In the genomic region with DNA sequence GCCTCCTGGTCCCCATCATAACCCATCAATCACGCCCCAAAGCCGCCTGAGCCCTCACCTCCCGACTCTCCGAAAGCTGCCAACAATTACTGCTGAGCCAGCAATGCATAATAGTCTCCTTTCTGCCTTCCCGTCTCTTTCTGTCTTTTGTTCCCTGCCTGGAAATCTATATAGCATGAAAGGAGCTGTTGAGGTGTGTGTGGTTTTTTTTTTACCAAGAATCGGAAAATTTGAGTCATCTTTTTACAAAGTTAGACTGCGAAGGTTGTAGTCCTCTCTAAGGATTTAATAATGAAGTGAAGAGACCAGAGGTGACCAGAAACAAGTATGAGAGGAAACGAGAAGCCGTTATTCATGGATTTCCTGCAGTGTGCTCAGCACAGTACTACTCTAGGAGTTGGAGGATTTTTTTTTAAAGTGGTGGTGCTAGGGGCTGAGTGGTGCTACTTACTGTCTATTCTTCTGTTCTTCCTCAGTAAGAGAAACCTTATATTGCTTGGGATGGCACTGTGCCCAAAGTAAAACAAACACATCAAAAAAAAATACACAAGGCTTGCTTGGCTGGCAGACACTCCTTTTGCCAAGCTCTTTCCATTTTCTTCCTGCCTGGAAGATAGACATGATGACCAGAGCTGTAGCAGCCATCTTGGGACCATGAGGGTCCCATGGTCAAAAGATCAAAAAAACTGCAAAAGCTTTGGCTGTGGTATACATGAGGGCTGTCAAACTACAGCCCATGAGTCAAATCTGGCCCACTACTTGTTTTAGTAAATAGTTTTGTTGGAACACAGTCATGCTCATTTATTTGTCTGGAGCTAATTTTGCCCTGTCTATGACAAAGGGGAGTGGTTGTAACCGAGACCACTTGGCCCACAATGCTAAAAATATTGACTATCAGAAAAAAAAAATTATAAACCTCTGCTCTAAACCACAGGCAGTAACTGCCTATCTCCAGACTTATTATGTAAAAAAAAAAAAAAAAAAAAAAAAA, we compare ENCODE assay signal across 8 cellular contexts. TPM values are rescaled to one million over a fixed set of nuclear protein-coding genes. Genes with fewer than 3 reads are reported as not detected.
DNase-seq lines count a peak whose midpoint lies in the region; ATAC-seq and TF ChIP-seq lines count a peak whose summit lies in the region.

No MANE protein-coding gene starts in this region.

- H3K27ac ChIP-seq in upper lobe of right lung, result no peak overlapping the region

- H3K4me1 ChIP-seq in upper lobe of right lung, result no peaks in the 10 kb centered on the region

- peak in 1 of 2 donors; percentile 45 for DNase-seq in activated naive CD4-positive, alpha-beta T cell treated with anti-CD3 and anti-CD28 coated beads, Interleukin-2, amount 50 U/mL, for 72 hours (ENCODE audit: low spot score in 2 of 2)
- no peak for DNase-seq in activated naive CD4-positive, alpha-beta T cell treated with Interleukin-2 at 50 U/mL for 16 hours
- DNase-seq in activated T-cell treated with anti-CD3 and anti-CD28 coated beads, Interleukin-2, amount 50 U/mL, for 48 hours, result peak; percentile 50 to 52
- DNase-seq in left colon, result no peak
- no peak for DNase-seq in upper lobe of right lung
- DNase-seq in RKO (ENCODE audit: low spot score), result no peak
- no peak for DNase-seq in mucosa of gallbladder (ENCODE audit: low spot score)
- DNase-seq in foreskin melanocyte, result no peak

- no peak for TF ChIP-seq CTCF in upper lobe of right lung (IDR thresholded peaks at IDR 0.05)

- intact Hi-C loops in left colon (cut with DNase I, micrococcal nuclease), result loop anchor here in 1 of 2 donors (5.0 kb wide), 1 partner anchor 187 kb away; no protein-coding TSS in a partner anchor
- intact Hi-C loops in upper lobe of right lung (cut with DNase I), result no loop called here

- no peaks in the 10 kb centered on the region for H3K36me3 ChIP-seq in upper lobe of right lung

- peak overlapping the region; percentile 83 to 98 for H3K27ac Mint-ChIP-seq in activated naive CD4-positive, alpha-beta T cell treated with anti-CD3 and anti-CD28 coated beads, Interleukin-2, amount 50 U/mL, for 72 hours

- peak; percentile 72 to 78 for ATAC-seq in activated naive CD4-positive, alpha-beta T cell treated with anti-CD3 and anti-CD28 coated beads, Interleukin-2, amount 50 U/mL, for 72 hours
- ATAC-seq in left colon (peak; percentile 4), upper lobe of right lung (no peak)

- H3K4me3 ChIP-seq in upper lobe of right lung, result peak overlapping the region; percentile 23

- no peaks in the 10 kb centered on the region for H3K27me3 ChIP-seq in upper lobe of right lung

- H3K36me3 Mint-ChIP-seq in activated naive CD4-positive, alpha-beta T cell treated with anti-CD3 and anti-CD28 coated beads, Interleukin-2, amount 50 U/mL, for 72 hours, result no peaks in the 10 kb centered on the region

- no peaks in the 10 kb centered on the region for H3K9me3 Mint-ChIP-seq in activated naive CD4-positive, alpha-beta T cell treated with anti-CD3 and anti-CD28 coated beads, Interleukin-2, amount 50 U/mL, for 72 hours

- H3K9me3 ChIP-seq in upper lobe of right lung, result no peaks in the 10 kb centered on the region

RNA-seq across cellular contexts. Expression of gene ASB13, which starts 37.3 kb away (rescaled TPM):
- 10 to 100 TPM in 1 of 2 donors, under 1 TPM in 1; 0.41 to 14.3 TPM for total RNA-seq in activated naive CD4-positive, alpha-beta T cell treated with anti-CD3 and anti-CD28 coated beads, Interleukin-2, amount 50 U/mL, for 72 hours
- 10 to 100 TPM; 50.7 to 56.3 TPM for total RNA-seq in left colon
- total RNA-seq in upper lobe of right lung, result 23.0 TPM
- total RNA-seq in mucosa of gallbladder, result 37.3 TPM

RNA-seq across cellular contexts. Expression of gene TASOR2, which starts 55.5 kb away (rescaled TPM):
- 10 to 100 TPM; 44.9 to 54.9 TPM for total RNA-seq in activated naive CD4-positive, alpha-beta T cell treated with anti-CD3 and anti-CD28 coated beads, Interleukin-2, amount 50 U/mL, for 72 hours
- total RNA-seq in left colon, result 10 to 100 TPM; 43.1 to 53.2 TPM
- 63.7 TPM for total RNA-seq in upper lobe of right lung
- 48.5 TPM for total RNA-seq in mucosa of gallbladder

Comparison
In these comparisons a context has a peak if more than half of its experiments do, and no peak if none do; other contexts are left out.
1. DNase-seq: peak in activated T-cell treated with anti-CD3 and anti-CD28 coated beads, Interleukin-2, amount 50 U/mL, for 48 hours (2 of 2); none in activated naive CD4-positive, alpha-beta T cell treated with Interleukin-2 at 50 U/mL for 16 hours (single experiment), left colon (0 of 2), upper lobe of right lung (single experiment), RKO (single experiment), mucosa of gallbladder (single experiment) and foreskin melanocyte (single experiment).